In genomic region chr3:103609472-103609871, GRCh38 we compare ENCODE assay signal across 18 cellular contexts.
DNase-seq lines count a peak whose midpoint lies in the region; ATAC-seq and TF ChIP-seq lines count a peak whose summit lies in the region.
"Had no signal": no experiment of that assay in that cellular context is flagged by ENCODE, and none has a peak within 500 bp of the region (broad histone marks: within the 10 kb centered on the region; RNA-seq: fewer than 3 reads in every experiment).

No MANE protein-coding gene starts in this region.

- no peaks in the 10 kb centered on the region for H3K27me3 ChIP-seq in SK-N-SH (ENCODE audit: insufficient read depth)
- H3K27me3 ChIP-seq in endodermal cell (ENCODE audit: control insufficient read depth, insufficient read depth, low read length, poor library complexity, severe bottlenecking) = no peaks in the 10 kb centered on the region

- H3K4me1 Mint-ChIP-seq in endodermal cell = no peaks in the 10 kb centered on the region
- no peaks in the 10 kb centered on the region for H3K4me1 Mint-ChIP-seq in effector memory CD8-positive, alpha-beta T cell (ENCODE audit: low read depth in 2 of 2)
- H3K4me1 Mint-ChIP-seq: CD8-positive, alpha-beta memory T cell; H9 had no signal

- H3K9ac ChIP-seq in SK-N-SH = no peak overlapping the region
- no peak overlapping the region for H3K9ac ChIP-seq in endodermal cell (ENCODE audit: extremely low read depth, low read length, poor library complexity, severe bottlenecking)

- no peak overlapping the region for H3K27ac Mint-ChIP-seq in endodermal cell
- H3K27ac Mint-ChIP-seq in effector memory CD8-positive, alpha-beta T cell = no peak overlapping the region
- H3K27ac Mint-ChIP-seq: CD8-positive, alpha-beta memory T cell; H9 had no signal

- no peaks in the 10 kb centered on the region for H4K20me1 ChIP-seq in SK-N-SH (ENCODE audit: insufficient read depth)

- H3K9me2 ChIP-seq in SK-N-SH = no peaks in the 10 kb centered on the region

- H3K4me2 ChIP-seq in SK-N-SH = no peak overlapping the region
- H3K4me2 ChIP-seq: PC-9 had no signal

- TF ChIP-seq CTCF in SK-N-SH (IDR thresholded peaks at IDR 0.05) (0 out of 2 replicates have a peak, but pooled peaks have one; percentile 15), endodermal cell (conservative IDR thresholded peaks at IDR 0.05) (peak; percentile 36)

- no peak overlapping the region for H3K4me3 Mint-ChIP-seq in endodermal cell
- H3K4me3 Mint-ChIP-seq in effector memory CD8-positive, alpha-beta T cell = no peak overlapping the region
- H3K4me3 Mint-ChIP-seq: CD8-positive, alpha-beta memory T cell; H9 had no signal

- no peak for DNase-seq in SK-N-SH
- peak; percentile 14 for DNase-seq in RKO (ENCODE audit: low spot score)
- DNase-seq in endodermal cell = no peak
- no peak for DNase-seq in effector memory CD8-positive, alpha-beta T cell
- no peak for DNase-seq in T-helper 9 cell
- DNase-seq: CD8-positive, alpha-beta memory T cell; H9; IMR-90; MV-4-11; NCI-H1417 treated with DMSO at 0.1 percent for 48 hours; NCI-H2029 treated with DMSO at 0.1 percent for 48 hours; NCI-H526; PC-9; SW 1271 had no signal

- no peaks in the 10 kb centered on the region for H3F3A ChIP-seq in SK-N-SH (replicated peaks; ENCODE audit: insufficient read depth)

- H3K27ac ChIP-seq in SK-N-SH (ENCODE audit: low read depth in 2 of 2, low read length in 1 of 2) = no peak overlapping the region
- H3K27ac ChIP-seq in endodermal cell (ENCODE audit: low read depth, low read length) = no peak overlapping the region
- H3K27ac ChIP-seq: PC-9 had no signal

- no peak overlapping the region for H2AFZ ChIP-seq in SK-N-SH (ENCODE audit: low read depth)
- H2AFZ ChIP-seq: PC-9 had no signal

- H3K36me3 Mint-ChIP-seq in endodermal cell (ENCODE audit: low read depth) = no peaks in the 10 kb centered on the region
- H3K36me3 Mint-ChIP-seq in effector memory CD8-positive, alpha-beta T cell (ENCODE audit: insufficient read depth) = no peaks in the 10 kb centered on the region
- H3K36me3 Mint-ChIP-seq: CD8-positive, alpha-beta memory T cell had no signal

- CTCF ChIA-PET in SK-N-SH (lab: Yijun Ruan, JAX) = no interaction called here

- no peak for TF ChIP-seq EP300 in SK-N-SH (IDR thresholded peaks at IDR 0.05; ENCODE audit: borderline replicate concordance in 1 of 2, low read depth in 1 of 2, low read length in 1 of 2)

- H3K27me3 Mint-ChIP-seq in endodermal cell (ENCODE audit: insufficient read depth) = no peaks in the 10 kb centered on the region
- H3K27me3 Mint-ChIP-seq in effector memory CD8-positive, alpha-beta T cell = no peaks in the 10 kb centered on the region
- H3K27me3 Mint-ChIP-seq: CD8-positive, alpha-beta memory T cell had no signal

- POLR2A ChIA-PET in SK-N-SH (lab: Yijun Ruan, JAX) = no interaction called here

- no peaks in the 10 kb centered on the region for H3K36me3 ChIP-seq in SK-N-SH (replicated peaks in 1 of 2; ENCODE audit: control insufficient read depth in 1 of 2, insufficient read depth in 2 of 2, low read length in 1 of 2)
- H3K36me3 ChIP-seq in endodermal cell (ENCODE audit: control insufficient read depth, insufficient read depth, low read length) = no peaks in the 10 kb centered on the region

- ATAC-seq in SK-N-SH treated with all-trans-retinoic acid at 6 μM for 48 hours (no peak), HG03442 (IDR thresholded peaks at IDR 0.05; ENCODE audit: unreplicated experiment) (no peak), HG02623 (IDR thresholded peaks at IDR 0.05; ENCODE audit: unreplicated experiment) (no peak)
- ATAC-seq in effector memory CD8-positive, alpha-beta T cell (replicated peaks) = no peak
- ATAC-seq: Right ventricle myocardium inferior had no signal

- 0 out of 2 replicates have a peak, but pooled peaks have one; percentile 15 for TF ChIP-seq RAD21 in SK-N-SH (IDR thresholded peaks at IDR 0.05; ENCODE audit: low read length)

- no peaks in the 10 kb centered on the region for H3K79me2 ChIP-seq in SK-N-SH (ENCODE audit: insufficient read depth)

- no peaks in the 10 kb centered on the region; a peak in 1 of 4 replicates for H3K4me1 ChIP-seq in SK-N-SH (ENCODE audit: control insufficient read depth in 1 of 2, insufficient read depth in 2 of 2, low read depth in 1 of 2, low read length in 1 of 2)
- H3K4me1 ChIP-seq in endodermal cell (ENCODE audit: control insufficient read depth, insufficient read depth, low read length) = no peaks in the 10 kb centered on the region

- 72% methylated on average over 2 of the region's 2 CpGs for WGBS in SK-N-SH (ENCODE audit: low lambda C conversion rate)
- 96% methylated on average over 2 of the region's 2 CpGs; no CpG with 5 or more reads in 1 of the 2 experiments for WGBS in endodermal cell (ENCODE audit: insufficient coverage in 1 of 2, insufficient read length in 1 of 2), 2 experiments

- H3K9me3 ChIP-seq in SK-N-SH (no peaks in the 10 kb centered on the region), endodermal cell (ENCODE audit: control insufficient read depth, low read length) (no peaks in the 10 kb centered on the region)

- H3K4me3 ChIP-seq in SK-N-SH (ENCODE audit: low read depth in 2 of 2, low read length in 1 of 2) (no peak overlapping the region), endodermal cell (ENCODE audit: low read length) (no peak overlapping the region)
- H3K4me3 ChIP-seq: PC-9 had no signal

- H3K9me3 Mint-ChIP-seq in endodermal cell = no peaks in the 10 kb centered on the region
- H3K9me3 Mint-ChIP-seq in effector memory CD8-positive, alpha-beta T cell = peaks cover 0 to 2% of the 10 kb centered on the region in 2 donors
- H3K9me3 Mint-ChIP-seq: H9 had no signal

TF ChIP-seq in SK-N-SH, 30 proteins besides CTCF, POLR2A, EP300 and RAD21:
- TF ChIP-seq FOSL2 (IDR thresholded peaks at IDR 0.05; ENCODE audit: borderline replicate concordance, low read depth) = no peak
- TF ChIP-seq RXRA (IDR thresholded peaks at IDR 0.05; ENCODE audit: borderline replicate concordance, low read depth) = no peak
- TF ChIP-seq, protein P1, sequence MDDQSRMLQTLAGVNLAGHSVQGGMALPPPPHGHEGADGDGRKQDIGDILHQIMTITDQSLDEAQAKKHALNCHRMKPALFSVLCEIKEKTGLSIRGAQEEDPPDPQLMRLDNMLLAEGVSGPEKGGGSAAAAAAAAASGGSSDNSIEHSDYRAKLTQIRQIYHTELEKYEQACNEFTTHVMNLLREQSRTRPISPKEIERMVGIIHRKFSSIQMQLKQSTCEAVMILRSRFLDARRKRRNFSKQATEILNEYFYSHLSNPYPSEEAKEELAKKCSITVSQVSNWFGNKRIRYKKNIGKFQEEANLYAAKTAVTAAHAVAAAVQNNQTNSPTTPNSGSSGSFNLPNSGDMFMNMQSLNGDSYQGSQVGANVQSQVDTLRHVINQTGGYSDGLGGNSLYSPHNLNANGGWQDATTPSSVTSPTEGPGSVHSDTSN (IDR thresholded peaks at IDR 0.05) = no peak
- TF ChIP-seq ELF1 (IDR thresholded peaks at IDR 0.05) = no peak
- TF ChIP-seq, protein P2, sequence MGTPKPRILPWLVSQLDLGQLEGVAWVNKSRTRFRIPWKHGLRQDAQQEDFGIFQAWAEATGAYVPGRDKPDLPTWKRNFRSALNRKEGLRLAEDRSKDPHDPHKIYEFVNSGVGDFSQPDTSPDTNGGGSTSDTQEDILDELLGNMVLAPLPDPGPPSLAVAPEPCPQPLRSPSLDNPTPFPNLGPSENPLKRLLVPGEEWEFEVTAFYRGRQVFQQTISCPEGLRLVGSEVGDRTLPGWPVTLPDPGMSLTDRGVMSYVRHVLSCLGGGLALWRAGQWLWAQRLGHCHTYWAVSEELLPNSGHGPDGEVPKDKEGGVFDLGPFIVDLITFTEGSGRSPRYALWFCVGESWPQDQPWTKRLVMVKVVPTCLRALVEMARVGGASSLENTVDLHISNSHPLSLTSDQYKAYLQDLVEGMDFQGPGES (IDR thresholded peaks at IDR 0.05; ENCODE audit: low read depth, low read length) = no peak
- no peak for TF ChIP-seq TAF1 (IDR thresholded peaks at IDR 0.05; ENCODE audit: borderline replicate concordance, low read depth, low read length)
- no peak for TF ChIP-seq SIN3A (IDR thresholded peaks at IDR 0.05; ENCODE audit: borderline replicate concordance, low read depth, low read length)

TF ChIP-seq in SK-N-SH treated with all-trans-retinoic acid at 6 μM for 48 hours, 23 proteins besides CTCF, POLR2A, EP300 and RAD21:
- TF ChIP-seq, protein P3, sequence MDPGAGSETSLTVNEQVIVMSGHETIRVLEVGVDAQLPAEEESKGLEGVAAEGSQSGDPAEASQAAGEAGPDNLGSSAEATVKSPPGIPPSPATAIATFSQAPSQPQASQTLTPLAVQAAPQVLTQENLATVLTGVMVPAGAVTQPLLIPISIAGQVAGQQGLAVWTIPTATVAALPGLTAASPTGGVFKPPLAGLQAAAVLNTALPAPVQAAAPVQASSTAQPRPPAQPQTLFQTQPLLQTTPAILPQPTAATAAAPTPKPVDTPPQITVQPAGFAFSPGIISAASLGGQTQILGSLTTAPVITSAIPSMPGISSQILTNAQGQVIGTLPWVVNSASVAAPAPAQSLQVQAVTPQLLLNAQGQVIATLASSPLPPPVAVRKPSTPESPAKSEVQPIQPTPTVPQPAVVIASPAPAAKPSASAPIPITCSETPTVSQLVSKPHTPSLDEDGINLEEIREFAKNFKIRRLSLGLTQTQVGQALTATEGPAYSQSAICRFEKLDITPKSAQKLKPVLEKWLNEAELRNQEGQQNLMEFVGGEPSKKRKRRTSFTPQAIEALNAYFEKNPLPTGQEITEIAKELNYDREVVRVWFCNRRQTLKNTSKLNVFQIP (CRISPR knock-in tag; IDR thresholded peaks at IDR 0.05; ENCODE audit: borderline replicate concordance, low read depth) = no peak
- no peak for TF ChIP-seq ZNF8 (CRISPR knock-in tag; IDR thresholded peaks at IDR 0.05)
- no peak for TF ChIP-seq OSR1 (CRISPR knock-in tag; IDR thresholded peaks at IDR 0.05)
- no peak for TF ChIP-seq ZNF70 (CRISPR knock-in tag; IDR thresholded peaks at IDR 0.05)
- TF ChIP-seq TCF4 (CRISPR knock-in tag; IDR thresholded peaks at IDR 0.05; ENCODE audit: borderline replicate concordance) = no peak
- TF ChIP-seq PPARA (CRISPR knock-in tag; IDR thresholded peaks at IDR 0.05; ENCODE audit: borderline replicate concordance) = no peak
- TF ChIP-seq TOX (CRISPR knock-in tag; IDR thresholded peaks at IDR 0.05; ENCODE audit: borderline replicate concordance) = no peak
- TF ChIP-seq ISL1 (CRISPR knock-in tag; IDR thresholded peaks at IDR 0.05) = no peak
